In genomic region chr3:179671709-179672337, GRCh38 we compare ENCODE assay signal across 17 cellular contexts. TPM values are rescaled to one million over a fixed set of nuclear protein-coding genes. Genes with fewer than 3 reads are reported as not detected.
DNase-seq lines count a peak whose midpoint lies in the region; ATAC-seq and TF ChIP-seq lines count a peak whose summit lies in the region.
"Had no signal": no experiment of that assay in that cellular context is flagged by ENCODE, and none has a peak within 500 bp of the region (broad histone marks: within the 10 kb centered on the region; RNA-seq: fewer than 3 reads in every experiment).

No MANE protein-coding gene starts in this region.

- H3K18ac ChIP-seq in neuronal stem cell (ENCODE audit: low read length) = no peak overlapping the region

- H3K23ac ChIP-seq in neuronal stem cell (ENCODE audit: low read depth, low read length, poor library complexity) = no peak overlapping the region

- no peak overlapping the region for H3K14ac ChIP-seq in neuronal stem cell (ENCODE audit: low read length)

- DNase-seq in EH (ENCODE audit: low read depth) (peak; percentile 24), fibroblast of villous mesenchyme (ENCODE audit: low read depth) (peak; percentile 44), neuronal stem cell (ENCODE audit: low spot score) (no peak), mesothelial cell of epicardium (ENCODE audit: low spot score in 2 of 2, unreplicated experiment in 2 of 2) (no peak), SIG-M5 (lab: John Stamatoyannopoulos, UW) (no peak)
- DNase-seq: activated naive CD8-positive, alpha-beta T cell treated with anti-CD3 and anti-CD28 coated beads, Interleukin-2, amount 10 ng/mL, durations not matched to agents 7 days and 5 days; GDM1; immature natural killer cell; NCI-H1092 treated with DMSO at 0.1 percent for 48 hours; NCI-H345; sigmoid colon had no signal

- peaks cover 9% of the 10 kb centered on the region for H3K79me1 ChIP-seq in neuronal stem cell (ENCODE audit: low read depth, low read length)

- no CpG with 5 or more reads among the region's 15 CpGs for WGBS in neuronal stem cell (ENCODE audit: extremely low coverage in 2 of 2, insufficient read length in 2 of 2, insufficient replicate concordance in 1 of 2), 2 donors

- peaks cover 4% of the 10 kb centered on the region for H3K9me3 Mint-ChIP-seq in mesothelial cell of epicardium
- H3K9me3 Mint-ChIP-seq: activated naive CD8-positive, alpha-beta T cell treated with anti-CD3 and anti-CD28 coated beads, Interleukin-2, amount 10 ng/mL, durations not matched to agents 7 days and 5 days had no signal

- H3K4me1 Mint-ChIP-seq in mesothelial cell of epicardium = peaks cover 21% of the 10 kb centered on the region
- H3K4me1 Mint-ChIP-seq: immature natural killer cell had no signal

- H4K8ac ChIP-seq in neuronal stem cell (ENCODE audit: low read depth, low read length) = no peak overlapping the region

- no peaks in the 10 kb centered on the region for H3K27me3 Mint-ChIP-seq in mesothelial cell of epicardium (ENCODE audit: low read depth)
- H3K27me3 Mint-ChIP-seq: activated naive CD8-positive, alpha-beta T cell treated with anti-CD3 and anti-CD28 coated beads, Interleukin-2, amount 10 ng/mL, durations not matched to agents 7 days and 5 days; IgD-negative memory B cell had no signal

- H2AFZ ChIP-seq in neuronal stem cell (ENCODE audit: low read length) = no peak overlapping the region

- H2BK12ac ChIP-seq in neuronal stem cell (ENCODE audit: low read length) = no peak overlapping the region

- H4K91ac ChIP-seq in neuronal stem cell (ENCODE audit: low read depth, low read length, poor library complexity) = no peak overlapping the region

- no peaks in the 10 kb centered on the region for H3K36me3 Mint-ChIP-seq in mesothelial cell of epicardium
- H3K36me3 Mint-ChIP-seq: activated naive CD8-positive, alpha-beta T cell treated with anti-CD3 and anti-CD28 coated beads, Interleukin-2, amount 10 ng/mL, durations not matched to agents 7 days and 5 days; immature natural killer cell had no signal

- H2BK15ac ChIP-seq in neuronal stem cell (ENCODE audit: low read length) = no peak overlapping the region

- no peak overlapping the region for H3K27ac Mint-ChIP-seq in mesothelial cell of epicardium
- H3K27ac Mint-ChIP-seq: activated naive CD8-positive, alpha-beta T cell treated with anti-CD3 and anti-CD28 coated beads, Interleukin-2, amount 10 ng/mL, durations not matched to agents 7 days and 5 days; immature natural killer cell had no signal

- peaks cover 0 to 6% of the 10 kb centered on the region in 2 donors for H3K9me3 ChIP-seq in neuronal stem cell (replicated peaks in 1 of 2; ENCODE audit: control insufficient read depth in 2 of 2, insufficient read depth in 1 of 2, low read depth in 1 of 2, low read length in 2 of 2)
- H3K9me3 ChIP-seq: sigmoid colon had no signal

- no peak overlapping the region for H3K4me3 Mint-ChIP-seq in mesothelial cell of epicardium
- H3K4me3 Mint-ChIP-seq: activated naive CD8-positive, alpha-beta T cell treated with anti-CD3 and anti-CD28 coated beads, Interleukin-2, amount 10 ng/mL, durations not matched to agents 7 days and 5 days; IgD-negative memory B cell; immature natural killer cell had no signal

- no peak overlapping the region for H3K9ac ChIP-seq in neuronal stem cell (ENCODE audit: low read depth, low read length, poor library complexity)

- H3K4me3 ChIP-seq in fibroblast of villous mesenchyme (ENCODE audit: low read depth, low read length) (no peak overlapping the region), neuronal stem cell (ENCODE audit: low read length in 2 of 2) (no peak overlapping the region)
- H3K4me3 ChIP-seq: coronary artery, sigmoid colon had no signal

- H2BK120ac ChIP-seq in neuronal stem cell (ENCODE audit: low read depth, low read length) = no peak overlapping the region

- ATAC-seq in GM18511 (IDR thresholded peaks at IDR 0.05; ENCODE audit: unreplicated experiment) (no peak), HG03520 (IDR thresholded peaks at IDR 0.05; ENCODE audit: unreplicated experiment) (no peak)
- ATAC-seq: activated CD4-positive, CD25-positive, alpha-beta regulatory T cell treated with anti-CD3 and anti-CD28 coated beads, Interleukin-2, amount 50 U/mL, for 24 hours had no signal

- peaks cover 0 to 4% of the 10 kb centered on the region in 2 donors for H3K36me3 ChIP-seq in neuronal stem cell (replicated peaks in 1 of 2; ENCODE audit: control insufficient read depth in 2 of 2, insufficient read depth in 2 of 2, low read length in 2 of 2)
- H3K36me3 ChIP-seq: sigmoid colon had no signal

- H3K27ac ChIP-seq in VCaP (peak overlapping the region; percentile 39), neuronal stem cell (replicated peaks; ENCODE audit: low read length) (peak overlapping the region; percentile 20)
- H3K27ac ChIP-seq: coronary artery had no signal

- H2BK5ac ChIP-seq in neuronal stem cell (ENCODE audit: low read length) = no peak overlapping the region

- no peak overlapping the region for H2AK5ac ChIP-seq in neuronal stem cell (ENCODE audit: low read depth, low read length)

- H3K4ac ChIP-seq in neuronal stem cell (ENCODE audit: low read length) = no peak overlapping the region

- TF ChIP-seq CTCF in VCaP (conservative IDR thresholded peaks at IDR 0.05) (no peak), fibroblast of villous mesenchyme (IDR thresholded peaks at IDR 0.05; ENCODE audit: insufficient read depth, low read depth, low read length) (no peak), mesothelial cell of epicardium (IDR thresholded peaks at IDR 0.05; ENCODE audit: unreplicated experiment) (no peak)

- H3K27me3 ChIP-seq in neuronal stem cell (ENCODE audit: control insufficient read depth in 3 of 3, insufficient read depth in 3 of 3, low read depth in 1 of 3, low read length in 3 of 3) = no peaks in the 10 kb centered on the region
- H3K27me3 ChIP-seq: sigmoid colon had no signal

- H3K4me1 ChIP-seq in neuronal stem cell (ENCODE audit: control insufficient read depth in 2 of 2, insufficient read depth in 1 of 2, low read depth in 1 of 2, low read length in 2 of 2) = no peaks in the 10 kb centered on the region

- no peak overlapping the region for H3K4me2 ChIP-seq in neuronal stem cell (ENCODE audit: insufficient read depth, low read length, poor library complexity, severe bottlenecking)

RNA-seq across cellular contexts. Expression of gene USP13, which starts 19.0 kb away (rescaled TPM):
- total RNA-seq in fibroblast of villous mesenchyme (7.8 and 11.9 TPM in 2 replicates), mesothelial cell of epicardium (10.3 to 11.3 TPM (median 10.6 TPM) in 3 replicates)
- polyA plus RNA-seq in neuronal stem cell (2013, experiment 1 of 2) = 11.9 TPM
- 11.1 TPM for polyA plus RNA-seq in neuronal stem cell (2013, experiment 2 of 2)

Comparison
In these comparisons a context has a peak if more than half of its experiments do, and no peak if none do; other contexts are left out.
1. DNase-seq: peak in EH (single experiment) and fibroblast of villous mesenchyme (single experiment); none in neuronal stem cell (single experiment), mesothelial cell of epicardium (0 of 2) and SIG-M5 (single experiment).